1 cellular context compared by ENCODE assay signal in the genomic region with DNA sequence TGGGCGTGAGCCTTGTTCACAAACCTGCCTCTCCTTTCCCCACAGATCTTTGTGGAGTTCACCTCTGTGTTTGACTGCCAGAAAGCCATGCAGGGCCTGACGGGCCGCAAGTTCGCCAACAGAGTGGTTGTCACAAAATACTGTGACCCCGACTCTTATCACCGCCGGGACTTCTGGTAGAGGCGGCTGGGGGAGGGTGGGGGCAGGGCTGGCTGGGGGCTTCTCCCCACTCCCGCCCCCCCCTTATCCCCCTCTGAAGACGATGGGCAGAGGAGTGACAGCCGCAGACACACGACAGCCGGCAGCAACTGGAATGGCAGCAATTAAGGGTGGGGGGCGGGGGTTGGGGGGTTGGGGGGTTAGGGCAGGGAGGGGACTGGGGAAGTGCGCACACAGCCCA.
TF ChIP-seq lines count a peak whose summit lies in the region.

No MANE protein-coding gene starts in this region.

TF ChIP-seq in HepG2, 621 proteins besides CTCF, POLR2A, EP300 and RAD21:
- TF ChIP-seq ZSCAN25 (CRISPR knock-in tag; IDR thresholded peaks at IDR 0.05) (no peak), XBP1 (CRISPR knock-in tag; IDR thresholded peaks at IDR 0.05) (no peak), PITX1 (CRISPR knock-in tag; IDR thresholded peaks at IDR 0.05) (no peak), REL (CRISPR knock-in tag; conservative IDR thresholded peaks at IDR 0.05) (no peak), ZSCAN29 (CRISPR knock-in tag; conservative IDR thresholded peaks at IDR 0.05) (no peak), NFKB2 (CRISPR knock-in tag; IDR thresholded peaks at IDR 0.05; ENCODE audit: borderline replicate concordance) (no peak), KDM3A (CRISPR knock-in tag; IDR thresholded peaks at IDR 0.05; ENCODE audit: low read depth) (no peak), ZFP36L2 (CRISPR knock-in tag; IDR thresholded peaks at IDR 0.05) (no peak), FOXM1 (CRISPR knock-in tag; IDR thresholded peaks at IDR 0.05) (no peak), KDM6A (CRISPR knock-in tag; IDR thresholded peaks at IDR 0.05; ENCODE audit: low read depth) (no peak), FOXK1 (CRISPR knock-in tag; IDR thresholded peaks at IDR 0.05; ENCODE audit: borderline replicate concordance, low read depth) (no peak), YY1 (IDR thresholded peaks at IDR 0.05; ENCODE audit: insufficient read depth, insufficient replicate concordance, low read depth, low read length) (no peak)
- TF ChIP-seq, protein P1, sequence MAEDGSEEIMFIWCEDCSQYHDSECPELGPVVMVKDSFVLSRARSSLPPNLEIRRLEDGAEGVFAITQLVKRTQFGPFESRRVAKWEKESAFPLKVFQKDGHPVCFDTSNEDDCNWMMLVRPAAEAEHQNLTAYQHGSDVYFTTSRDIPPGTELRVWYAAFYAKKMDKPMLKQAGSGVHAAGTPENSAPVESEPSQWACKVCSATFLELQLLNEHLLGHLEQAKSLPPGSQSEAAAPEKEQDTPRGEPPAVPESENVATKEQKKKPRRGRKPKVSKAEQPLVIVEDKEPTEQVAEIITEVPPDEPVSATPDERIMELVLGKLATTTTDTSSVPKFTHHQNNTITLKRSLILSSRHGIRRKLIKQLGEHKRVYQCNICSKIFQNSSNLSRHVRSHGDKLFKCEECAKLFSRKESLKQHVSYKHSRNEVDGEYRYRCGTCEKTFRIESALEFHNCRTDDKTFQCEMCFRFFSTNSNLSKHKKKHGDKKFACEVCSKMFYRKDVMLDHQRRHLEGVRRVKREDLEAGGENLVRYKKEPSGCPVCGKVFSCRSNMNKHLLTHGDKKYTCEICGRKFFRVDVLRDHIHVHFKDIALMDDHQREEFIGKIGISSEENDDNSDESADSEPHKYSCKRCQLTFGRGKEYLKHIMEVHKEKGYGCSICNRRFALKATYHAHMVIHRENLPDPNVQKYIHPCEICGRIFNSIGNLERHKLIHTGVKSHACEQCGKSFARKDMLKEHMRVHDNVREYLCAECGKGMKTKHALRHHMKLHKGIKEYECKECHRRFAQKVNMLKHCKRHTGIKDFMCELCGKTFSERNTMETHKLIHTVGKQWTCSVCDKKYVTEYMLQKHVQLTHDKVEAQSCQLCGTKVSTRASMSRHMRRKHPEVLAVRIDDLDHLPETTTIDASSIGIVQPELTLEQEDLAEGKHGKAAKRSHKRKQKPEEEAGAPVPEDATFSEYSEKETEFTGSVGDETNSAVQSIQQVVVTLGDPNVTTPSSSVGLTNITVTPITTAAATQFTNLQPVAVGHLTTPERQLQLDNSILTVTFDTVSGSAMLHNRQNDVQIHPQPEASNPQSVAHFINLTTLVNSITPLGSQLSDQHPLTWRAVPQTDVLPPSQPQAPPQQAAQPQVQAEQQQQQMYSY (CRISPR knock-in tag; IDR thresholded peaks at IDR 0.05) = no peak
